ENCODE assay signal across 1 cellular context in the genomic region with DNA sequence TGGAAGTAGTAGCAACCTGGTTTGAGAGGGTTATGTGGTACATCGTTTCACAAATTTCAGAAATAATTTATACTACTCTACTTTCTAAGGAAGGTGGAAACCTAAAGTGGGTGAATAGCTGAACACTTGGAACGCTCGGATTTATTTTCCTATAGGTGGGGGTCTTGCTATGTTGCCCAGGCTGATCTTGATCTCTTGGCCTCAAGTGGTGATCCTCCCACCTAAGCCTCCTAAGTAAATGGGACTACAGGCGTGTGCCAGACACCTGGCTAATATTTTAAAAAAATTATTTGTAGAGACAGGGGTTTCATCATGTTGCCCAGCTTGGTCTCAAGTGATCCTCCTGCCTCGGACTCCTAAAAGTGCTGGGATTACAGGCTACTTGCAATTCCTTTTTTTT.
TF ChIP-seq lines count a peak whose summit lies in the region.

No MANE protein-coding gene starts in this region.

TF ChIP-seq in K562, 482 proteins besides CTCF, POLR2A, EP300 and RAD21:
- no peak for TF ChIP-seq HDAC3 (IDR thresholded peaks at IDR 0.05; ENCODE audit: borderline replicate concordance, partially characterized antibody)
- TF ChIP-seq, protein P1, sequence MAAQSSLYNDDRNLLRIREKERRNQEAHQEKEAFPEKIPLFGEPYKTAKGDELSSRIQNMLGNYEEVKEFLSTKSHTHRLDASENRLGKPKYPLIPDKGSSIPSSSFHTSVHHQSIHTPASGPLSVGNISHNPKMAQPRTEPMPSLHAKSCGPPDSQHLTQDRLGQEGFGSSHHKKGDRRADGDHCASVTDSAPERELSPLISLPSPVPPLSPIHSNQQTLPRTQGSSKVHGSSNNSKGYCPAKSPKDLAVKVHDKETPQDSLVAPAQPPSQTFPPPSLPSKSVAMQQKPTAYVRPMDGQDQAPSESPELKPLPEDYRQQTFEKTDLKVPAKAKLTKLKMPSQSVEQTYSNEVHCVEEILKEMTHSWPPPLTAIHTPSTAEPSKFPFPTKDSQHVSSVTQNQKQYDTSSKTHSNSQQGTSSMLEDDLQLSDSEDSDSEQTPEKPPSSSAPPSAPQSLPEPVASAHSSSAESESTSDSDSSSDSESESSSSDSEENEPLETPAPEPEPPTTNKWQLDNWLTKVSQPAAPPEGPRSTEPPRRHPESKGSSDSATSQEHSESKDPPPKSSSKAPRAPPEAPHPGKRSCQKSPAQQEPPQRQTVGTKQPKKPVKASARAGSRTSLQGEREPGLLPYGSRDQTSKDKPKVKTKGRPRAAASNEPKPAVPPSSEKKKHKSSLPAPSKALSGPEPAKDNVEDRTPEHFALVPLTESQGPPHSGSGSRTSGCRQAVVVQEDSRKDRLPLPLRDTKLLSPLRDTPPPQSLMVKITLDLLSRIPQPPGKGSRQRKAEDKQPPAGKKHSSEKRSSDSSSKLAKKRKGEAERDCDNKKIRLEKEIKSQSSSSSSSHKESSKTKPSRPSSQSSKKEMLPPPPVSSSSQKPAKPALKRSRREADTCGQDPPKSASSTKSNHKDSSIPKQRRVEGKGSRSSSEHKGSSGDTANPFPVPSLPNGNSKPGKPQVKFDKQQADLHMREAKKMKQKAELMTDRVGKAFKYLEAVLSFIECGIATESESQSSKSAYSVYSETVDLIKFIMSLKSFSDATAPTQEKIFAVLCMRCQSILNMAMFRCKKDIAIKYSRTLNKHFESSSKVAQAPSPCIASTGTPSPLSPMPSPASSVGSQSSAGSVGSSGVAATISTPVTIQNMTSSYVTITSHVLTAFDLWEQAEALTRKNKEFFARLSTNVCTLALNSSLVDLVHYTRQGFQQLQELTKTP (IDR thresholded peaks at IDR 0.05; ENCODE audit: low read depth in 1 of 2, partially characterized antibody in 2 of 2), result no peak
- no peak for TF ChIP-seq PURB (CRISPR knock-in tag; IDR thresholded peaks at IDR 0.05; ENCODE audit: low read depth)
- peak; percentile 54 for TF ChIP-seq ZNF121 (CRISPR knock-in tag; conservative IDR thresholded peaks at IDR 0.05)
- no peak for TF ChIP-seq SP2 (IDR thresholded peaks at IDR 0.05; ENCODE audit: extremely low read depth, low read depth, low read length, poor library complexity, severe bottlenecking)
- TF ChIP-seq ZNF561 (CRISPR knock-in tag; conservative IDR thresholded peaks at IDR 0.05), result no peak
- TF ChIP-seq HNRNPUL1 (IDR thresholded peaks at IDR 0.05; ENCODE audit: low read length), result no peak
- peak; percentile 62 for TF ChIP-seq RBM25 (IDR thresholded peaks at IDR 0.05; ENCODE audit: low read depth, low read length, severe bottlenecking)
- no peak for TF ChIP-seq HNRNPH1 (optimal IDR thresholded peaks at IDR 0.05; ENCODE audit: low read depth, low read length)
- TF ChIP-seq, protein P2, sequence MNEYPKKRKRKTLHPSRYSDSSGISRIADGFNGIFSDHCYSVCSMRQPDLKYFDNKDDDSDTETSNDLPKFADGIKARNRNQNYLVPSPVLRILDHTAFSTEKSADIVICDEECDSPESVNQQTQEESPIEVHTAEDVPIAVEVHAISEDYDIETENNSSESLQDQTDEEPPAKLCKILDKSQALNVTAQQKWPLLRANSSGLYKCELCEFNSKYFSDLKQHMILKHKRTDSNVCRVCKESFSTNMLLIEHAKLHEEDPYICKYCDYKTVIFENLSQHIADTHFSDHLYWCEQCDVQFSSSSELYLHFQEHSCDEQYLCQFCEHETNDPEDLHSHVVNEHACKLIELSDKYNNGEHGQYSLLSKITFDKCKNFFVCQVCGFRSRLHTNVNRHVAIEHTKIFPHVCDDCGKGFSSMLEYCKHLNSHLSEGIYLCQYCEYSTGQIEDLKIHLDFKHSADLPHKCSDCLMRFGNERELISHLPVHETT (CRISPR knock-in tag; conservative IDR thresholded peaks at IDR 0.05 in 1 of 2, IDR thresholded peaks at IDR 0.05 in 1 of 2), result no peak
- TF ChIP-seq FOS (IDR thresholded peaks at IDR 0.05; ENCODE audit: extremely low read depth, insufficient read length), result no peak
- no peak for TF ChIP-seq CREB1 (IDR thresholded peaks at IDR 0.05)
- TF ChIP-seq CREB1 (CRISPR knock-in tag; IDR thresholded peaks at IDR 0.05), result no peak
- no peak for TF ChIP-seq ZNF717 (CRISPR knock-in tag; IDR thresholded peaks at IDR 0.05)
- TF ChIP-seq STAT5B (CRISPR knock-in tag; IDR thresholded peaks at IDR 0.05), result no peak
- TF ChIP-seq, protein P3, sequence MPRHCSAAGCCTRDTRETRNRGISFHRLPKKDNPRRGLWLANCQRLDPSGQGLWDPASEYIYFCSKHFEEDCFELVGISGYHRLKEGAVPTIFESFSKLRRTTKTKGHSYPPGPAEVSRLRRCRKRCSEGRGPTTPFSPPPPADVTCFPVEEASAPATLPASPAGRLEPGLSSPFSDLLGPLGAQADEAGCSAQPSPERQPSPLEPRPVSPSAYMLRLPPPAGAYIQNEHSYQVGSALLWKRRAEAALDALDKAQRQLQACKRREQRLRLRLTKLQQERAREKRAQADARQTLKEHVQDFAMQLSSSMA (CRISPR knock-in tag; IDR thresholded peaks at IDR 0.05), result no peak
- TF ChIP-seq SP1 (CRISPR knock-in tag; IDR thresholded peaks at IDR 0.05), result no peak
- no peak for TF ChIP-seq KLF1 (tag; IDR thresholded peaks at IDR 0.05)
- TF ChIP-seq KDM1A (IDR thresholded peaks at IDR 0.05), result no peak
- no peak for TF ChIP-seq SNRNP70 (optimal IDR thresholded peaks at IDR 0.05; ENCODE audit: low read depth, low read length)
- no peak for TF ChIP-seq ZFX (CRISPR knock-in tag; IDR thresholded peaks at IDR 0.05)
- TF ChIP-seq HEY1 (CRISPR knock-in tag; IDR thresholded peaks at IDR 0.05; ENCODE audit: borderline replicate concordance), result no peak
- no peak for TF ChIP-seq MAFF (IDR thresholded peaks at IDR 0.05; ENCODE audit: low read length)
- 0 out of 2 replicates have a peak, but pooled peaks have one; percentile 25 for TF ChIP-seq POLR2AphosphoS5 (IDR thresholded peaks at IDR 0.05; ENCODE audit: control insufficient read depth, insufficient read depth, low read depth, low read length)
- TF ChIP-seq BDP1 (IDR thresholded peaks at IDR 0.05; ENCODE audit: insufficient read depth, insufficient read length), result no peak
